32 cellular contexts compared by ENCODE assay signal in the genomic region with DNA sequence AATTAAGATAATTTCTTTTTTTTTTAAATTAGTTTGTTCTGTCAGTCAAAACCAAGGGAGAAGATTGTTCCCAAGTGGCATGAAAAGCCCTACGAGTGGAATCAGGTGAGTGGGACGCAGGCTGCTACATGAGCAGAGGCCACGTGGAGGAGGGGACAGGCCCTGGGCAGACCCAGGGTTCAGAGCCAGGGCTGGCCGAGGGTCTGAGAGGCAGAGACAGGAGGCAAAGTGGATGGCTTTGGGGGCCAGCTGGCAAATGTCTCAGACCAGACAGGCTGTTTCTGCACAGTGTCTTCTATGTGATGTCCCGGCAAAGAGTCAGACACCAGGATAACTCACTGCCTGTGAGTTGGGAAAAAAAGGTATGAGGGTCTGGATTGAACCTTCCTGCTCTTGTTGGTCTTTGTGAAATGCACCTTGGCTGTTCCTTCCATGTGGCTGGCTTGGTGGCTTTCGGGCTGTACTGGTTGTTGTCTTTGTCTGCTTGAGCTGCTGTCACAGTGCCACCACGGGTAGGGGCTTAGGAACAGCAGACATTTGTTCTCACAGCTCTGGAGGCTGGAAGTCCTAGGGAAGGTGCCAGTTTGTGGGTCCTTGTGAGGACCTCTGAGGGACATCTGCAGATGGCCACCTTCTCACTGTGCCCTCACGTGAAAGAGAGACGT. TPM values are rescaled to one million over a fixed set of nuclear protein-coding genes. Genes with fewer than 3 reads are reported as not detected.
A peak's percentile ranks its signal among the peaks of the same experiment; 100 is the strongest.
DNase-seq lines count a peak whose midpoint lies in the region; ATAC-seq, FAIRE-seq and TF ChIP-seq lines count a peak whose summit lies in the region.
"Had no signal": no experiment of that assay in that cellular context is flagged by ENCODE, and none has a peak within 500 bp of the region (broad histone marks: within the 10 kb centered on the region; RNA-seq: fewer than 3 reads in every experiment).

No MANE protein-coding gene starts in this region.

- no peaks in the 10 kb centered on the region for H3K36me3 Mint-ChIP-seq in astrocyte (ENCODE audit: low read depth, unreplicated experiment)
- peaks cover 0 to 3% (median 0%) of the 10 kb centered on the region in 5 donors for H3K36me3 Mint-ChIP-seq in naive thymus-derived CD4-positive, alpha-beta T cell
- H3K36me3 Mint-ChIP-seq: activated naive CD4-positive, alpha-beta T cell treated with anti-CD3 and anti-CD28 coated beads, Interleukin-2, amount 50 U/mL, for 72 hours; naive B cell had no signal

- peaks cover 2% of the 10 kb centered on the region for H3K9me3 Mint-ChIP-seq in astrocyte (ENCODE audit: unreplicated experiment)
- H3K9me3 Mint-ChIP-seq in naive thymus-derived CD4-positive, alpha-beta T cell = no peaks in the 10 kb centered on the region
- H3K9me3 Mint-ChIP-seq: activated CD8-positive, alpha-beta T cell treated with anti-CD3 and anti-CD28 coated beads for 36 hours; activated naive CD4-positive, alpha-beta T cell treated with anti-CD3 and anti-CD28 coated beads, Interleukin-2, amount 50 U/mL, for 72 hours; activated T-helper 2 cell treated with anti-CD3 and anti-CD28 coated beads, Interferon-gamma antibody, Interleukin-2, Interleukin-4, amounts not matched to agents 10 μg/mL and 5 μg/mL and 100 μg/mL, durations not matched to agents 14 hours and 24 hours and 36 hours had no signal

- intact Hi-C loops in heart right ventricle (cut with DNase I) = no loop called here
- intact Hi-C loops in naive thymus-derived CD4-positive, alpha-beta T cell (cut with micrococcal nuclease) = no loop called here

- TF ChIP-seq EP300 in neural cell (conservative IDR thresholded peaks at IDR 0.05; ENCODE audit: poor library complexity, severe bottlenecking) = no peak

- no peak overlapping the region for H3K9ac ChIP-seq in astrocyte (ENCODE audit: low read length)
- peak overlapping the region; percentile 58 for H3K9ac ChIP-seq in neural cell (ENCODE audit: low read length)
- H3K9ac ChIP-seq: BLaER1 had no signal

- H3K27ac Mint-ChIP-seq in astrocyte (ENCODE audit: unreplicated experiment) = peak overlapping the region; percentile 74
- H3K27ac Mint-ChIP-seq in naive thymus-derived CD4-positive, alpha-beta T cell = no peak overlapping the region
- H3K27ac Mint-ChIP-seq: activated CD8-positive, alpha-beta T cell treated with anti-CD3 and anti-CD28 coated beads for 36 hours; activated naive CD4-positive, alpha-beta T cell treated with anti-CD3 and anti-CD28 coated beads, Interleukin-2, amount 50 U/mL, for 72 hours; activated T-helper 2 cell treated with anti-CD3 and anti-CD28 coated beads, Interferon-gamma antibody, Interleukin-2, Interleukin-4, amounts not matched to agents 10 μg/mL and 5 μg/mL and 100 μg/mL, durations not matched to agents 14 hours and 24 hours and 36 hours; T-helper 17 cell had no signal

- H2AFZ ChIP-seq in astrocyte (ENCODE audit: low read depth, low read length) (no peak overlapping the region), neural cell (ENCODE audit: low read depth, low read length) (peak overlapping the region; percentile 30)

- peaks cover 8% of the 10 kb centered on the region for H3K4me1 Mint-ChIP-seq in astrocyte (ENCODE audit: low read depth, unreplicated experiment)
- H3K4me1 Mint-ChIP-seq in naive thymus-derived CD4-positive, alpha-beta T cell = peaks cover 0 to 6% (median 0%) of the 10 kb centered on the region in 7 donors
- H3K4me1 Mint-ChIP-seq: naive B cell, T-helper 17 cell had no signal

- TF ChIP-seq CTCF in BE2C (IDR thresholded peaks at IDR 0.05; ENCODE audit: low read depth, low read length) (no peak), astrocyte (IDR thresholded peaks at IDR 0.05; ENCODE audit: insufficient read depth, low read depth, low read length) (no peak), heart right ventricle (IDR thresholded peaks at IDR 0.05) (no peak), neural cell (IDR thresholded peaks at IDR 0.05; ENCODE audit: poor library complexity, severe bottlenecking) (no peak), GM20000 (IDR thresholded peaks at IDR 0.05; ENCODE audit: extremely low read depth, missing control alignments) (no peak), coronary artery (IDR thresholded peaks at IDR 0.05) (no peak)

- no peak overlapping the region for H3K27ac ChIP-seq in astrocyte (ENCODE audit: low read depth, low read length)
- H3K27ac ChIP-seq in heart right ventricle = peak overlapping the region in 2 of 10 donors; percentile 13 to 28
- peak overlapping the region; percentile 91 for H3K27ac ChIP-seq in neural cell (ENCODE audit: low read length)
- no peak overlapping the region for H3K27ac ChIP-seq in naive thymus-derived CD4-positive, alpha-beta T cell (ENCODE audit: low read depth, low read length)
- H3K27ac ChIP-seq in coronary artery = no peak overlapping the region
- H3K27ac ChIP-seq: ascending aorta, BLaER1, foreskin keratinocyte, SJSA1, upper lobe of right lung had no signal

- no peaks in the 10 kb centered on the region for H3K9me2 ChIP-seq in neural cell (ENCODE audit: insufficient read depth, low read length)

- WGBS in heart right ventricle, 2 donors = 61% methylated on average over 9 of the region's 9 CpGs

- H3K79me2 ChIP-seq in astrocyte (ENCODE audit: insufficient read depth, low read length) (no peaks in the 10 kb centered on the region), neural cell (replicated peaks; ENCODE audit: insufficient read depth, low read length) (no peaks in the 10 kb centered on the region)

- POLR2A ChIA-PET in naive thymus-derived CD4-positive, alpha-beta T cell (lab: Charles Lee) = no interaction called here

- no peak overlapping the region for H3K4me3 ChIP-seq in BE2C (ENCODE audit: low read depth, low read length)
- no peak overlapping the region for H3K4me3 ChIP-seq in astrocyte (ENCODE audit: insufficient read depth, low read depth, low read length)
- no peak overlapping the region for H3K4me3 ChIP-seq in heart right ventricle
- H3K4me3 ChIP-seq in neural cell (ENCODE audit: low read length) = peak overlapping the region; percentile 52
- H3K4me3 ChIP-seq in naive thymus-derived CD4-positive, alpha-beta T cell (ENCODE audit: low read length) = no peak overlapping the region
- H3K4me3 ChIP-seq in coronary artery = no peak overlapping the region
- H3K4me3 ChIP-seq: ascending aorta, BLaER1, SJSA1, upper lobe of right lung had no signal

- H3K4me3 Mint-ChIP-seq in astrocyte (ENCODE audit: unreplicated experiment) = no peak overlapping the region
- no peak overlapping the region for H3K4me3 Mint-ChIP-seq in naive thymus-derived CD4-positive, alpha-beta T cell
- H3K4me3 Mint-ChIP-seq: activated CD8-positive, alpha-beta T cell treated with anti-CD3 and anti-CD28 coated beads for 36 hours; T-helper 17 cell had no signal

- peaks cover 5% of the 10 kb centered on the region for H3K27me3 Mint-ChIP-seq in astrocyte (ENCODE audit: low read depth, unreplicated experiment)
- peaks cover 9 to 40% (median 10%) of the 10 kb centered on the region in 5 donors for H3K27me3 Mint-ChIP-seq in naive thymus-derived CD4-positive, alpha-beta T cell
- H3K27me3 Mint-ChIP-seq: activated CD8-positive, alpha-beta T cell treated with anti-CD3 and anti-CD28 coated beads for 36 hours had no signal

- H3K9me3 ChIP-seq in BE2C (no peaks in the 10 kb centered on the region), astrocyte (ENCODE audit: insufficient read depth, low read depth, low read length) (no peaks in the 10 kb centered on the region), heart right ventricle (no peaks in the 10 kb centered on the region), neural cell (ENCODE audit: low read length) (no peaks in the 10 kb centered on the region)
- no peaks in the 10 kb centered on the region for H3K9me3 ChIP-seq in naive thymus-derived CD4-positive, alpha-beta T cell (ENCODE audit: control insufficient read depth in 2 of 3, low read length in 3 of 3)
- H3K9me3 ChIP-seq: ascending aorta, BLaER1, SJSA1, upper lobe of right lung had no signal

- H3K4me1 ChIP-seq in BE2C (no peaks in the 10 kb centered on the region), astrocyte (ENCODE audit: insufficient read depth, low read length) (no peaks in the 10 kb centered on the region), heart right ventricle (peaks cover 0 to 6% (median 4%) of the 10 kb centered on the region in 9 donors)
- H3K4me1 ChIP-seq in naive thymus-derived CD4-positive, alpha-beta T cell (ENCODE audit: control insufficient read depth in 2 of 2, insufficient read depth in 2 of 2, low read length in 2 of 2) = no peaks in the 10 kb centered on the region
- H3K4me1 ChIP-seq: ascending aorta, foreskin keratinocyte, SJSA1, upper lobe of right lung had no signal

- H3K36me3 ChIP-seq in BE2C (no peaks in the 10 kb centered on the region), astrocyte (ENCODE audit: insufficient read depth, low read length) (no peaks in the 10 kb centered on the region), heart right ventricle (no peaks in the 10 kb centered on the region), neural cell (ENCODE audit: insufficient read depth, low read length) (no peaks in the 10 kb centered on the region)
- H3K36me3 ChIP-seq in naive thymus-derived CD4-positive, alpha-beta T cell (ENCODE audit: control insufficient read depth in 2 of 3, insufficient read depth in 3 of 3, low read length in 3 of 3) = no peaks in the 10 kb centered on the region
- H3K36me3 ChIP-seq: ascending aorta, BLaER1, SJSA1, upper lobe of right lung had no signal

- peaks cover 4% of the 10 kb centered on the region for H3F3A ChIP-seq in neural cell (ENCODE audit: insufficient read depth, low read length, poor library complexity, severe bottlenecking)

- ATAC-seq in heart right ventricle (peak in 6 of 8 donors; percentile 37 to 66 (median 61)), GM19395 (IDR thresholded peaks at IDR 0.05; ENCODE audit: unreplicated experiment) (no peak)
- no peak for ATAC-seq in naive thymus-derived CD4-positive, alpha-beta T cell
- ATAC-seq: activated CD8-positive, alpha-beta T cell treated with anti-CD3 and anti-CD28 coated beads for 36 hours; activated naive CD4-positive, alpha-beta T cell treated with anti-CD3 and anti-CD28 coated beads, Interleukin-2, amount 50 U/mL, for 72 hours; left lobe of liver; T-helper 17 cell had no signal

- H3K4me2 ChIP-seq in astrocyte (ENCODE audit: low read length) (no peak overlapping the region), neural cell (ENCODE audit: low read length) (peak overlapping the region; percentile 23)
- H3K4me2 ChIP-seq: BLaER1 had no signal

- DNase-seq in BE2C (peak; percentile 30), astrocyte (ENCODE audit: low read depth) (no peak), heart right ventricle (no peak), GM20000 (ENCODE audit: low spot score) (no peak), coronary artery (ENCODE audit: low spot score) (no peak)
- no peak for DNase-seq in naive thymus-derived CD4-positive, alpha-beta T cell
- DNase-seq: ACHN; activated CD8-positive, alpha-beta T cell treated with anti-CD3 and anti-CD28 coated beads for 36 hours; DND-41; effector memory CD4-positive, alpha-beta T cell; H7; IMR-90; naive B cell; NCI-H1048; NCI-H1694 treated with DMSO at 0.1 percent for 48 hours; NCI-H2171 treated with DMSO at 0.1 percent for 48 hours; occipital lobe; retina; stimulated activated CD4-positive, alpha-beta T cell treated with anti-CD3 and anti-CD28 coated beads, Interleukin-4, amount 100 ng/mL, for 1 hour; T-helper 17 cell; upper lobe of right lung had no signal

- H4K20me1 ChIP-seq in astrocyte (ENCODE audit: insufficient read depth, low read length) = no peaks in the 10 kb centered on the region
- H4K20me1 ChIP-seq in neural cell (ENCODE audit: insufficient read depth) = no peaks in the 10 kb centered on the region
- H4K20me1 ChIP-seq: BLaER1 had no signal

- CTCF ChIA-PET in naive thymus-derived CD4-positive, alpha-beta T cell (lab: Charles Lee) = no interaction called here

- TF ChIP-seq RAD21 in neural cell (conservative IDR thresholded peaks at IDR 0.05) = no peak

- no peak for FAIRE-seq in astrocyte (lab: Jason Lieb, UNC)
- FAIRE-seq: GM19239, RCC 7860 had no signal

- H3K27me3 ChIP-seq in BE2C = no peaks in the 10 kb centered on the region
- no peaks in the 10 kb centered on the region for H3K27me3 ChIP-seq in astrocyte (ENCODE audit: insufficient read depth, low read length)
- H3K27me3 ChIP-seq in heart right ventricle = peaks cover 0 to 5% (median 0%) of the 10 kb centered on the region in 7 donors
- no peaks in the 10 kb centered on the region for H3K27me3 ChIP-seq in neural cell (ENCODE audit: insufficient read depth, low read depth, low read length)
- no peaks in the 10 kb centered on the region for H3K27me3 ChIP-seq in naive thymus-derived CD4-positive, alpha-beta T cell (ENCODE audit: control insufficient read depth in 2 of 2, insufficient read depth in 2 of 2, low read length in 2 of 2)
- H3K27me3 ChIP-seq: ascending aorta, BLaER1, foreskin keratinocyte, SJSA1, upper lobe of right lung had no signal

RNA-seq across cellular contexts. Expression of gene ASPG, which starts 35.8 kb away (rescaled TPM):
- polyA plus RNA-seq in BE2C (2012; ENCODE audit: insufficient read depth, insufficient read length, low read depth) = not detected
- 0.10 TPM in 1 of 2 replicates, not detected in the other for total RNA-seq in astrocyte
- 10 to 100 TPM in 8 of 10 donors, 1 to 10 TPM in 2; 6.0 to 32.0 (median 16.3) TPM for total RNA-seq in heart right ventricle
- polyA plus RNA-seq in heart right ventricle = 10 to 100 TPM in 1 of 2 donors, 1 to 10 TPM in 1; 2.8 to 13.8 TPM
- 0.16 and 1.4 TPM in 2 replicates for polyA plus RNA-seq in neural cell
- polyA minus RNA-seq in neural cell = 0.23 and 0.73 TPM in 2 replicates
- under 1 TPM in 2 of 5 experiments, not detected in 3; 0.11 to 0.38 TPM for total RNA-seq in naive thymus-derived CD4-positive, alpha-beta T cell
- not detected for polyA plus RNA-seq in naive thymus-derived CD4-positive, alpha-beta T cell
- total RNA-seq: activated CD8-positive, alpha-beta T cell treated with anti-CD3 and anti-CD28 coated beads for 36 hours; activated naive CD4-positive, alpha-beta T cell treated with anti-CD3 and anti-CD28 coated beads, Interleukin-2, amount 50 U/mL, for 72 hours; activated T-helper 2 cell treated with anti-CD3 and anti-CD28 coated beads, Interferon-gamma antibody, Interleukin-2, Interleukin-4, amounts not matched to agents 10 μg/mL and 5 μg/mL and 100 μg/mL, durations not matched to agents 14 hours and 24 hours and 36 hours; ascending aorta; IMR-90; SJSA1; T-helper 17 cell had no signal
- polyA plus RNA-seq: IMR-90 had no signal

Comparison
In these comparisons a context has a peak if more than half of its experiments do, and no peak if none do; other contexts are left out.
1. ATAC-seq: peak in heart right ventricle (6 of 8); none in naive thymus-derived CD4-positive, alpha-beta T cell (single experiment) and GM19395 (single experiment).